ENCODE assay signal across 25 cellular contexts in genomic region chr5:39172593-39172992, GRCh38. TPM values are rescaled to one million over a fixed set of nuclear protein-coding genes. Genes with fewer than 3 reads are reported as not detected.
DNase-seq lines count a peak whose midpoint lies in the region; ATAC-seq and TF ChIP-seq lines count a peak whose summit lies in the region.
"Had no signal": no experiment of that assay in that cellular context is flagged by ENCODE, and none has a peak within 500 bp of the region (broad histone marks: within the 10 kb centered on the region; RNA-seq: fewer than 3 reads in every experiment).

No MANE protein-coding gene starts in this region.

- CTCF ChIA-PET in T-cell (lab: Charles Lee) = interaction anchor here in 1 of 2 donors (0.6 to 6.9 kb wide), 2 partner anchors 45 to 200 kb away, joined by 5 to 61 read pairs; partner anchors contain the start of gene FYB1

- H4K20me1 ChIP-seq in GM23338 (replicated peaks; ENCODE audit: insufficient read depth) = no peaks in the 10 kb centered on the region

- no peak overlapping the region for H3K4me2 ChIP-seq in GM23338
- H3K4me2 ChIP-seq: A549, SK-N-SH had no signal

- POLR2A ChIA-PET in T-cell (lab: Charles Lee) = no interaction called here

- H3K9me2 ChIP-seq in GM23338 (ENCODE audit: insufficient read depth) = no peaks in the 10 kb centered on the region; the same call in 1 of the 2 replicates
- H3K9me2 ChIP-seq: SK-N-SH had no signal

- no peak overlapping the region for H2AFZ ChIP-seq in GM23338

- TF ChIP-seq CTCF in GM23338 (conservative IDR thresholded peaks at IDR 0.05; ENCODE audit: low read depth in 2 of 2) = no peak

- ATAC-seq in T-cell (replicated peaks in 1 of 4) (no peak), GM23338 (no peak), HG03108 (IDR thresholded peaks at IDR 0.05; ENCODE audit: unreplicated experiment) (no peak)
- ATAC-seq in central memory CD8-positive, alpha-beta T cell (replicated peaks; ENCODE audit: extremely low read depth, poor library complexity, severe bottlenecking) = no peak
- ATAC-seq: A549, HepG2, Panc1 had no signal

- no peaks in the 10 kb centered on the region for H3K27me3 Mint-ChIP-seq in activated naive CD8-positive, alpha-beta T cell
- no peaks in the 10 kb centered on the region for H3K27me3 Mint-ChIP-seq in activated naive CD8-positive, alpha-beta T cell treated with anti-CD3 and anti-CD28 coated beads for 36 hours
- H3K27me3 Mint-ChIP-seq in T-cell (no peaks in the 10 kb centered on the region), GM23338 (ENCODE audit: insufficient read depth, low read depth, poor library complexity) (no peaks in the 10 kb centered on the region)
- no peaks in the 10 kb centered on the region for H3K27me3 Mint-ChIP-seq in central memory CD8-positive, alpha-beta T cell
- H3K27me3 Mint-ChIP-seq: B cell had no signal

- no peaks in the 10 kb centered on the region for H3K4me1 ChIP-seq in GM23338 (ENCODE audit: insufficient read depth)

- no peaks in the 10 kb centered on the region for H3K9me3 Mint-ChIP-seq in activated naive CD8-positive, alpha-beta T cell (ENCODE audit: low read depth)
- H3K9me3 Mint-ChIP-seq in activated naive CD8-positive, alpha-beta T cell treated with anti-CD3 and anti-CD28 coated beads for 36 hours = peaks cover 17% of the 10 kb centered on the region
- H3K9me3 Mint-ChIP-seq in T-cell = peaks cover 0 to 9% (median 0%) of the 10 kb centered on the region in 3 donors
- no peaks in the 10 kb centered on the region for H3K9me3 Mint-ChIP-seq in central memory CD8-positive, alpha-beta T cell
- H3K9me3 Mint-ChIP-seq in GM23338 = no peaks in the 10 kb centered on the region

- H3K4me3 Mint-ChIP-seq in activated naive CD8-positive, alpha-beta T cell = no peak overlapping the region
- H3K4me3 Mint-ChIP-seq in activated naive CD8-positive, alpha-beta T cell treated with anti-CD3 and anti-CD28 coated beads for 36 hours = no peak overlapping the region
- H3K4me3 Mint-ChIP-seq in T-cell (peak overlapping the region in 1 of 3 donors; percentile 67), GM23338 (no peak overlapping the region)
- no peak overlapping the region for H3K4me3 Mint-ChIP-seq in central memory CD8-positive, alpha-beta T cell
- H3K4me3 Mint-ChIP-seq: B cell, CD14-positive monocyte, HFFc6 had no signal

- no peak overlapping the region for H3K4me3 ChIP-seq in GM23338
- H3K4me3 ChIP-seq: A549 had no signal

- DNase-seq in activated naive CD8-positive, alpha-beta T cell treated with anti-CD3 and anti-CD28 coated beads for 36 hours = no peak
- no peak for DNase-seq in T-cell
- DNase-seq in central memory CD8-positive, alpha-beta T cell (ENCODE audit: low spot score in 2 of 2) = no peak
- DNase-seq in GM23338 (ENCODE audit: low spot score) = no peak
- DNase-seq in NCI-H2196 (lab: John Stamatoyannopoulos, UW; ENCODE audit: unreplicated experiment) = no peak
- DNase-seq: H7, HFFc6, KBM-7, NCI-H1092, NCI-H1436 treated with DMSO at 0.1 percent for 48 hours, NCI-H2029, NCI-H226, NCI-H524, NCI-H82, SIG-M5, SK-N-SH had no signal

- peaks cover 94% of the 10 kb centered on the region for H3K4me1 Mint-ChIP-seq in activated naive CD8-positive, alpha-beta T cell (ENCODE audit: low read depth)
- H3K4me1 Mint-ChIP-seq in activated naive CD8-positive, alpha-beta T cell treated with anti-CD3 and anti-CD28 coated beads for 36 hours = peaks cover 88% of the 10 kb centered on the region
- H3K4me1 Mint-ChIP-seq in T-cell (peaks cover 93 to 99% (median 94%) of the 10 kb centered on the region in 3 donors), GM23338 (peaks cover 8% of the 10 kb centered on the region)
- H3K4me1 Mint-ChIP-seq in central memory CD8-positive, alpha-beta T cell = peaks cover 87% of the 10 kb centered on the region

- peaks cover 10% of the 10 kb centered on the region for H3K36me3 Mint-ChIP-seq in activated naive CD8-positive, alpha-beta T cell
- peaks cover 67% of the 10 kb centered on the region for H3K36me3 Mint-ChIP-seq in activated naive CD8-positive, alpha-beta T cell treated with anti-CD3 and anti-CD28 coated beads for 36 hours
- H3K36me3 Mint-ChIP-seq in T-cell = peaks cover 55% of the 10 kb centered on the region
- H3K36me3 Mint-ChIP-seq in central memory CD8-positive, alpha-beta T cell (ENCODE audit: insufficient read depth) = peaks cover 34% of the 10 kb centered on the region
- no peaks in the 10 kb centered on the region for H3K36me3 Mint-ChIP-seq in GM23338 (ENCODE audit: low read depth)

- no peaks in the 10 kb centered on the region for H3F3A ChIP-seq in GM23338 (replicated peaks; ENCODE audit: low read depth)

- no peak overlapping the region for H3K27ac ChIP-seq in GM23338 (ENCODE audit: low read depth)
- H3K27ac ChIP-seq: A549 had no signal

- no peaks in the 10 kb centered on the region for H3K79me2 ChIP-seq in GM23338 (replicated peaks; ENCODE audit: insufficient read depth)

- H3K27ac Mint-ChIP-seq in activated naive CD8-positive, alpha-beta T cell = peak overlapping the region; percentile 91
- H3K27ac Mint-ChIP-seq in activated naive CD8-positive, alpha-beta T cell treated with anti-CD3 and anti-CD28 coated beads for 36 hours = no peak overlapping the region
- H3K27ac Mint-ChIP-seq in T-cell (peak overlapping the region; percentile 97 to 98), GM23338 (no peak overlapping the region)
- H3K27ac Mint-ChIP-seq in central memory CD8-positive, alpha-beta T cell (ENCODE audit: low read depth) = peak overlapping the region; percentile 22
- H3K27ac Mint-ChIP-seq: B cell, HFFc6 had no signal

- no peaks in the 10 kb centered on the region for H3K27me3 ChIP-seq in GM23338 (ENCODE audit: insufficient read depth)

- H3K36me3 ChIP-seq in GM23338 (ENCODE audit: insufficient read depth) = no peaks in the 10 kb centered on the region

TF ChIP-seq in GM23338, 12 proteins besides CTCF, POLR2A, EP300 and RAD21 (continues in another document):
- TF ChIP-seq EZH2phosphoT487 (IDR thresholded peaks at IDR 0.05; ENCODE audit: unreplicated experiment) = no peak
- TF ChIP-seq ZNF331 (CRISPR knock-in tag; IDR thresholded peaks at IDR 0.05; ENCODE audit: low read depth) = no peak
- no peak for TF ChIP-seq EZH2 (IDR thresholded peaks at IDR 0.05; ENCODE audit: low read depth, unreplicated experiment)
- no peak for TF ChIP-seq ZNF462 (CRISPR knock-in tag; IDR thresholded peaks at IDR 0.05)
- no peak for TF ChIP-seq JUNB (IDR thresholded peaks at IDR 0.05; ENCODE audit: unreplicated experiment)

RNA-seq across cellular contexts. Expression of gene FYB1, which starts 46.8 kb away (rescaled TPM):
- total RNA-seq in activated naive CD8-positive, alpha-beta T cell treated with anti-CD3 and anti-CD28 coated beads for 36 hours = 10 to 100 TPM; 71.3 to 74.1 TPM
- total RNA-seq in T-cell = 100 to 1,000 TPM; 372 to 769 (median 428) TPM
- not detected in 2 replicates for total RNA-seq in GM23338 (2014; rRNA removed; shearing (Covaris generic))
- polyA plus RNA-seq in GM23338 (2016; fragmentation: Nextera tagmentation; extraction: Ambion mirVana) = not detected in 2 replicates
- total RNA-seq: G401, H7, HepG2, HT-29 had no signal
- polyA plus RNA-seq: SK-N-SH had no signal

Comparison
In these comparisons a context has a peak if more than half of its experiments do, and no peak if none do; other contexts are left out.
1. H3K27ac Mint-ChIP-seq: peak in activated naive CD8-positive, alpha-beta T cell (single experiment), T-cell (2 of 2) and central memory CD8-positive, alpha-beta T cell (single experiment); none in activated naive CD8-positive, alpha-beta T cell treated with anti-CD3 and anti-CD28 coated beads for 36 hours (single experiment) and GM23338 (single experiment).
2. RNA of gene FYB1, which starts 46.8 kb away (total RNA-seq): 372 to 769 TPM in T-cell and 71.3 to 74.1 TPM in activated naive CD8-positive, alpha-beta T cell treated with anti-CD3 and anti-CD28 coated beads for 36 hours; not detected in GM23338; every median in the first group is over 10 times any median in the second.